In genomic region chr15:70289191-70289955, GRCh38 we compare ENCODE assay signal across 12 cellular contexts.
DNase-seq lines count a peak whose midpoint lies in the region; ATAC-seq and TF ChIP-seq lines count a peak whose summit lies in the region.
"Had no signal": no experiment of that assay in that cellular context is flagged by ENCODE, and none has a peak within 500 bp of the region (broad histone marks: within the 10 kb centered on the region; RNA-seq: fewer than 3 reads in every experiment).

No MANE protein-coding gene starts in this region.

- H3K4me3 Mint-ChIP-seq in endothelial cell (ENCODE audit: unreplicated experiment) = peak overlapping the region; percentile 67
- no peak overlapping the region for H3K4me3 Mint-ChIP-seq in activated T-cell treated with anti-CD3 and anti-CD28 coated beads, Interleukin-2, amount 50 U/mL, for 72 hours
- H3K4me3 Mint-ChIP-seq: activated B cell treated with CpG ODN at 0.5 μM for 24 hours had no signal

- H3K36me3 Mint-ChIP-seq in endothelial cell (ENCODE audit: low read depth, unreplicated experiment) = no peaks in the 10 kb centered on the region
- no peaks in the 10 kb centered on the region for H3K36me3 Mint-ChIP-seq in activated T-cell treated with anti-CD3 and anti-CD28 coated beads, Interleukin-2, amount 50 U/mL, for 72 hours (ENCODE audit: insufficient read depth in 2 of 2)

- H3K27ac Mint-ChIP-seq in endothelial cell (ENCODE audit: unreplicated experiment) = no peak overlapping the region
- no peak overlapping the region for H3K27ac Mint-ChIP-seq in activated T-cell treated with anti-CD3 and anti-CD28 coated beads, Interleukin-2, amount 50 U/mL, for 72 hours
- H3K27ac Mint-ChIP-seq: activated B cell treated with CpG ODN at 0.5 μM for 24 hours; activated T-helper 2 cell treated with anti-CD3 and anti-CD28 coated beads, Interferon-gamma antibody, Interleukin-2, Interleukin-4, amounts not matched to agents 10 μg/mL and 5 μg/mL and 100 μg/mL, durations not matched to agents 14 hours and 24 hours and 36 hours had no signal

- peaks cover 19% of the 10 kb centered on the region for H3K4me1 Mint-ChIP-seq in endothelial cell (ENCODE audit: unreplicated experiment)
- no peaks in the 10 kb centered on the region for H3K4me1 Mint-ChIP-seq in activated T-cell treated with anti-CD3 and anti-CD28 coated beads, Interleukin-2, amount 50 U/mL, for 72 hours (ENCODE audit: low read depth)

- ATAC-seq in omental fat pad (ENCODE audit: low FRiP score) = peak; percentile 56
- ATAC-seq in HG02852 (IDR thresholded peaks at IDR 0.05; ENCODE audit: unreplicated experiment) = no peak
- ATAC-seq in activated T-cell treated with anti-CD3 and anti-CD28 coated beads, Interleukin-2, amount 50 U/mL, for 72 hours (replicated peaks in 1 of 2) = no peak
- no peak for ATAC-seq in HG03045 (IDR thresholded peaks at IDR 0.05; ENCODE audit: unreplicated experiment)

- H3K27me3 Mint-ChIP-seq in endothelial cell (ENCODE audit: unreplicated experiment) = peaks cover 7% of the 10 kb centered on the region
- no peaks in the 10 kb centered on the region for H3K27me3 Mint-ChIP-seq in activated T-cell treated with anti-CD3 and anti-CD28 coated beads, Interleukin-2, amount 50 U/mL, for 72 hours (ENCODE audit: low read depth)
- H3K27me3 Mint-ChIP-seq: activated B cell treated with CpG ODN at 0.5 μM for 24 hours had no signal

- no peaks in the 10 kb centered on the region for H3K9me3 Mint-ChIP-seq in endothelial cell (ENCODE audit: unreplicated experiment)
- no peaks in the 10 kb centered on the region for H3K9me3 Mint-ChIP-seq in activated T-cell treated with anti-CD3 and anti-CD28 coated beads, Interleukin-2, amount 50 U/mL, for 72 hours
- H3K9me3 Mint-ChIP-seq: activated B cell treated with CpG ODN at 0.5 μM for 24 hours; activated T-helper 2 cell treated with anti-CD3 and anti-CD28 coated beads, Interferon-gamma antibody, Interleukin-2, Interleukin-4, amounts not matched to agents 10 μg/mL and 5 μg/mL and 100 μg/mL, durations not matched to agents 14 hours and 24 hours and 36 hours had no signal

- TF ChIP-seq CTCF in endothelial cell (IDR thresholded peaks at IDR 0.05; ENCODE audit: unreplicated experiment) (no peak), omental fat pad (IDR thresholded peaks at IDR 0.05) (no peak)

- peak; percentile 35 for DNase-seq in EL
- peak; percentile 94 for DNase-seq in NCI-H226
- DNase-seq in endothelial cell (ENCODE audit: low spot score) = no peak
- DNase-seq in omental fat pad (ENCODE audit: low spot score) = no peak
- no peak for DNase-seq in T-helper 1 cell
- no peak for DNase-seq in activated T-cell treated with anti-CD3 and anti-CD28 coated beads, Interleukin-2, amount 50 U/mL, for 72 hours
- DNase-seq: activated B cell treated with CpG ODN at 0.5 μM for 24 hours, colonic mucosa, NCI-H446 treated with DMSO at 0.1 percent for 48 hours had no signal

Comparison
In these comparisons a context has a peak if more than half of its experiments do, and no peak if none do; other contexts are left out.
1. DNase-seq: peak in EL (single experiment) and NCI-H226 (single experiment); none in endothelial cell (single experiment), omental fat pad (single experiment), T-helper 1 cell (0 of 5) and activated T-cell treated with anti-CD3 and anti-CD28 coated beads, Interleukin-2, amount 50 U/mL, for 72 hours (0 of 2).